8 cellular contexts compared by ENCODE assay signal in the genomic region with DNA sequence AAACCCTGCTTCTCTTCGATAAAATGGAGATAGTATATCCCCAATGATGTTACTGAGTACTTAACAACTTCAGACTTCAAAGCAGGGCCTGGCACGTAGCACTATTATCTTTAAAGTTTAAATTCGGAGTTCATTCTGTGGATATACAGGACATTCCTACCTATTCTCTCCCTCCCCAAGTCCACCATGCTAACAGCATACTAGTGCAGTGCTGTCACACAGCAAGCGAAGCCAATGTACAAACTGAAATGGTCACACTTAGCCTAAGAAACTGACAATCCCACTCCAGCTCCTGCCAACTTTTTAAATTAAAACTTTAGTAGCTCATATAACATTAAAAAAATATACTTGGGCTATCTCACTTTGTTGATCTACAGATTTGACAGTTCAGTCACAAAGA. TPM values are rescaled to one million over a fixed set of nuclear protein-coding genes. Genes with fewer than 3 reads are reported as not detected.
DNase-seq lines count a peak whose midpoint lies in the region; TF ChIP-seq lines count a peak whose summit lies in the region.

No MANE protein-coding gene starts in this region.

- H3K27me3 Mint-ChIP-seq in Calu3 (ENCODE audit: unreplicated experiment) (no peaks in the 10 kb centered on the region), endothelial cell (ENCODE audit: unreplicated experiment) (peaks cover 8% of the 10 kb centered on the region), progenitor cell of endocrine pancreas (no peaks in the 10 kb centered on the region)

- CTCF ChIA-PET in Calu3 (lab: Charles Lee): no interaction called here

- peak overlapping the region; percentile 91 for H3K4me3 ChIP-seq in NB4 (ENCODE audit: low read depth, low read length)

- intact Hi-C loops in Calu3 (cut with micrococcal nuclease; ENCODE audit: unreplicated experiment): loop anchor here (5.0 kb wide), 2 partner anchors 50 to 130 kb away; a partner anchor contains a TSS

- no peak for TF ChIP-seq POLR2A in NB4 (IDR thresholded peaks at IDR 0.05; ENCODE audit: extremely low read depth, insufficient read length)

- peaks cover 33% of the 10 kb centered on the region for H3K36me3 Mint-ChIP-seq in Calu3 (ENCODE audit: insufficient read depth, unreplicated experiment)
- peaks cover 3% of the 10 kb centered on the region for H3K36me3 Mint-ChIP-seq in endothelial cell (ENCODE audit: low read depth, unreplicated experiment)
- H3K36me3 Mint-ChIP-seq in progenitor cell of endocrine pancreas (ENCODE audit: insufficient read depth): peaks cover 7% of the 10 kb centered on the region

- H3K9me3 Mint-ChIP-seq in Calu3 (ENCODE audit: low read depth, unreplicated experiment): no peaks in the 10 kb centered on the region
- H3K9me3 Mint-ChIP-seq in endothelial cell (ENCODE audit: unreplicated experiment): no peaks in the 10 kb centered on the region
- H3K9me3 Mint-ChIP-seq in progenitor cell of endocrine pancreas (ENCODE audit: low read depth): no peaks in the 10 kb centered on the region

- H3K27ac Mint-ChIP-seq in Calu3 (ENCODE audit: unreplicated experiment) (no peak overlapping the region), endothelial cell (ENCODE audit: unreplicated experiment) (peak overlapping the region; percentile 81), progenitor cell of endocrine pancreas (no peak overlapping the region)

- DNase-seq in Calu3 (no peak), NB4 (ENCODE audit: low read depth) (peak; percentile 13), endothelial cell (ENCODE audit: low spot score) (no peak), progenitor cell of endocrine pancreas (ENCODE audit: low spot score, unreplicated experiment) (no peak), HuH-7.5 (ENCODE audit: low spot score) (no peak), NCI-H748 (lab: John Stamatoyannopoulos, UW; ENCODE audit: unreplicated experiment) (no peak), putamen (ENCODE audit: low spot score) (no peak), UCSD-AML1 (lab: John Stamatoyannopoulos, UW; ENCODE audit: unreplicated experiment) (no peak)

- H3K4me1 Mint-ChIP-seq in Calu3 (ENCODE audit: low read depth, unreplicated experiment): peaks cover 6% of the 10 kb centered on the region
- H3K4me1 Mint-ChIP-seq in endothelial cell (ENCODE audit: unreplicated experiment): peaks cover 31% of the 10 kb centered on the region
- H3K4me1 Mint-ChIP-seq in progenitor cell of endocrine pancreas (ENCODE audit: low read depth): peaks cover 19% of the 10 kb centered on the region

- no TSS peak for BruUV-seq in Calu3 (replicated peaks; lab: Mats Ljungman, UMichigan)

- H3K4me3 Mint-ChIP-seq in Calu3 (ENCODE audit: low read depth, unreplicated experiment) (peak overlapping the region; percentile 94), endothelial cell (ENCODE audit: unreplicated experiment) (peak overlapping the region; percentile 91), progenitor cell of endocrine pancreas (ENCODE audit: low read depth) (peak overlapping the region; percentile 81)

- TF ChIP-seq CTCF in Calu3 (IDR thresholded peaks at IDR 0.05; ENCODE audit: unreplicated experiment) (no peak), NB4 (IDR thresholded peaks at IDR 0.05; ENCODE audit: low read depth, low read length) (no peak), endothelial cell (IDR thresholded peaks at IDR 0.05; ENCODE audit: unreplicated experiment) (no peak), progenitor cell of endocrine pancreas (IDR thresholded peaks at IDR 0.05; ENCODE audit: unreplicated experiment) (no peak)

RNA-seq across cellular contexts. Expression of a gene that starts 1.2 kb away (rescaled TPM):
- 33.0 and 35.4 TPM in 2 replicates for total RNA-seq in Calu3 (2022)
- 55.2 TPM for total RNA-seq in endothelial cell (ENCODE audit: unreplicated experiment)
- 40.7 and 41.7 TPM in 2 replicates for total RNA-seq in progenitor cell of endocrine pancreas

RNA-seq across cellular contexts. Expression of a gene that starts 2.5 kb away (rescaled TPM):
- 351 and 380 TPM in 2 replicates for total RNA-seq in Calu3 (2022)
- total RNA-seq in endothelial cell (ENCODE audit: unreplicated experiment): 318 TPM
- 322 and 328 TPM in 2 replicates for total RNA-seq in progenitor cell of endocrine pancreas

RNA-seq across cellular contexts. Expression of a gene that starts 53.4 kb away (rescaled TPM):
- total RNA-seq in Calu3 (2022) (19.2 and 21.5 TPM in 2 replicates), endothelial cell (ENCODE audit: unreplicated experiment) (41.8 TPM), progenitor cell of endocrine pancreas (58.0 and 58.2 TPM in 2 replicates)
